8 cellular contexts compared by ENCODE assay signal in genomic region chr14:75831455-75831854, GRCh38.
DNase-seq lines count a peak whose midpoint lies in the region; ATAC-seq and TF ChIP-seq lines count a peak whose summit lies in the region.

No MANE protein-coding gene starts in this region.

- CTCF ChIA-PET in WTC11 (lab: Charles Lee): interaction anchor here (0.9 to 1.3 kb wide), 4 partner anchors 18 to 123 kb away, joined by 3 to 5 read pairs (median 4); no protein-coding TSS in a partner anchor

- H3K36me3 Mint-ChIP-seq in WTC11: no peaks in the 10 kb centered on the region
- H3K36me3 Mint-ChIP-seq in effector memory CD8-positive, alpha-beta T cell (ENCODE audit: insufficient read depth): peaks cover 2% of the 10 kb centered on the region

- DNase-seq in activated gamma-delta T cell treated with Interleukin-2 at 50 U/mL for 16 hours (peak; percentile 48), activated gamma-delta T cell (lab: John Stamatoyannopoulos, UW) (no peak), WTC11 (ENCODE audit: low spot score) (no peak), renal cortical epithelial cell (ENCODE audit: low read depth) (peak; percentile 45), GM20000 (ENCODE audit: low spot score) (no peak), GM10266 (ENCODE audit: extremely low spot score) (no peak)
- peak in 1 of 3 experiments; percentile 3 for DNase-seq in effector memory CD8-positive, alpha-beta T cell

- ATAC-seq in WTC11 (peak; percentile 47; the same call in 1 of the 2 replicates), HG03097 (IDR thresholded peaks at IDR 0.05; ENCODE audit: low FRiP score, unreplicated experiment) (no peak)
- peak; percentile 51 for ATAC-seq in effector memory CD8-positive, alpha-beta T cell (replicated peaks)

- H3K27ac Mint-ChIP-seq in WTC11: no peak overlapping the region
- H3K27ac Mint-ChIP-seq in effector memory CD8-positive, alpha-beta T cell: peak overlapping the region; percentile 52 to 72

- POLR2A ChIA-PET in WTC11 (lab: Charles Lee): interaction anchor here (0.5 to 0.6 kb wide), 2 partner anchors 164 to 1887 kb away, joined by 3 to 4 read pairs; no protein-coding TSS in a partner anchor

- H3K4me1 Mint-ChIP-seq in WTC11: no peaks in the 10 kb centered on the region
- H3K4me1 Mint-ChIP-seq in effector memory CD8-positive, alpha-beta T cell (ENCODE audit: low read depth in 2 of 2): no peaks in the 10 kb centered on the region

- no peaks in the 10 kb centered on the region for H3K27me3 Mint-ChIP-seq in WTC11 (ENCODE audit: low read depth)
- H3K27me3 Mint-ChIP-seq in effector memory CD8-positive, alpha-beta T cell: no peaks in the 10 kb centered on the region

- no peak for TF ChIP-seq CTCF in WTC11 (IDR thresholded peaks at IDR 0.05)
- no peak for TF ChIP-seq CTCF in GM20000 (IDR thresholded peaks at IDR 0.05; ENCODE audit: extremely low read depth, missing control alignments)
- no peak for TF ChIP-seq CTCF in GM10266 (IDR thresholded peaks at IDR 0.05; ENCODE audit: control insufficient read depth, insufficient read depth, low read depth, missing control alignments)

- no peak overlapping the region for H3K4me3 Mint-ChIP-seq in WTC11
- H3K4me3 Mint-ChIP-seq in effector memory CD8-positive, alpha-beta T cell: peak overlapping the region; percentile 9 to 19

- H3K9me3 Mint-ChIP-seq in WTC11: no peaks in the 10 kb centered on the region
- no peaks in the 10 kb centered on the region for H3K9me3 Mint-ChIP-seq in effector memory CD8-positive, alpha-beta T cell

TF ChIP-seq in WTC11, 78 proteins besides CTCF, POLR2A, EP300 and RAD21:
- TF ChIP-seq TEAD4 (CRISPR knock-in tag; IDR thresholded peaks at IDR 0.05) (no peak), GRHL2 (CRISPR knock-in tag; IDR thresholded peaks at IDR 0.05; ENCODE audit: insufficient replicate concordance, severe bottlenecking) (no peak), ZSCAN18 (CRISPR knock-in tag; IDR thresholded peaks at IDR 0.05) (no peak), SOX15 (CRISPR knock-in tag; IDR thresholded peaks at IDR 0.05) (no peak)
- TF ChIP-seq, protein P1, sequence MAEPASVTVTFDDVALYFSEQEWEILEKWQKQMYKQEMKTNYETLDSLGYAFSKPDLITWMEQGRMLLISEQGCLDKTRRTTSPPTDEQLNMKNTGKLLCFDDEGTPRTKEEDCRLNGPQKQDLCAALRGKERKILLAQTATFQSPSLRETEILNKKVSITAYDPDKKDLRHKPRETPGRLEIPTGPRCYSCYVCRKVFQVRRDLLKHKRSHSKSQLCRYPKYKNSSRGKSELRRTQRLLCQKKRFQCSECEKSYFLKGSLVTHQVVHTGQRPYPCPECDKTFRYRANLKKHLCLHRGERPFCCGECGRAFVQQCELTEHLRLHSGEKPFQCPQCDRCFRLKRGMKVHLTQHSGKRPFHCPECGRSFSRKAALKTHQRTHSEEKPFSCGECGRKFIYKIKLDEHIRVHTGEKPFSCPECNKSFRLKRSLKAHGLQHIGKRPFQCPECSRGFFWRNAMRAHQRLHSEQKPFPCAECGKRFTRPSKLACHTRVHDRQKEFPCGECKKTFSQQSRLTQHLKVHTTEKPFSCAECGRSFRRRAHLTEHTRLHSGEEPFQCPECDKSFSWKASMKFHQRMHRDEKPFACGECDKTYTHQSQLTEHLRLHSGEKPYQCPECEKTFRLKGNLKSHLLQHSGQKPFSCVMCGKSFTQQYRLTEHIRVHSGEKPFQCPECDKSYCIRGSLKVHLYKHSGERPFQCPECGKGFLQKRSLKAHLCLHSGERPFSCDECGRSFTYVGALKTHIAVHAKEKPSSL (CRISPR knock-in tag; conservative IDR thresholded peaks at IDR 0.05): no peak
- TF ChIP-seq, protein P2, sequence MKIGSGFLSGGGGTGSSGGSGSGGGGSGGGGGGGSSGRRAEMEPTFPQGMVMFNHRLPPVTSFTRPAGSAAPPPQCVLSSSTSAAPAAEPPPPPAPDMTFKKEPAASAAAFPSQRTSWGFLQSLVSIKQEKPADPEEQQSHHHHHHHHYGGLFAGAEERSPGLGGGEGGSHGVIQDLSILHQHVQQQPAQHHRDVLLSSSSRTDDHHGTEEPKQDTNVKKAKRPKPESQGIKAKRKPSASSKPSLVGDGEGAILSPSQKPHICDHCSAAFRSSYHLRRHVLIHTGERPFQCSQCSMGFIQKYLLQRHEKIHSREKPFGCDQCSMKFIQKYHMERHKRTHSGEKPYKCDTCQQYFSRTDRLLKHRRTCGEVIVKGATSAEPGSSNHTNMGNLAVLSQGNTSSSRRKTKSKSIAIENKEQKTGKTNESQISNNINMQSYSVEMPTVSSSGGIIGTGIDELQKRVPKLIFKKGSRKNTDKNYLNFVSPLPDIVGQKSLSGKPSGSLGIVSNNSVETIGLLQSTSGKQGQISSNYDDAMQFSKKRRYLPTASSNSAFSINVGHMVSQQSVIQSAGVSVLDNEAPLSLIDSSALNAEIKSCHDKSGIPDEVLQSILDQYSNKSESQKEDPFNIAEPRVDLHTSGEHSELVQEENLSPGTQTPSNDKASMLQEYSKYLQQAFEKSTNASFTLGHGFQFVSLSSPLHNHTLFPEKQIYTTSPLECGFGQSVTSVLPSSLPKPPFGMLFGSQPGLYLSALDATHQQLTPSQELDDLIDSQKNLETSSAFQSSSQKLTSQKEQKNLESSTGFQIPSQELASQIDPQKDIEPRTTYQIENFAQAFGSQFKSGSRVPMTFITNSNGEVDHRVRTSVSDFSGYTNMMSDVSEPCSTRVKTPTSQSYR (CRISPR knock-in tag; IDR thresholded peaks at IDR 0.05): no peak

Comparison
In these comparisons a context has a peak if more than half of its experiments do, and no peak if none do; other contexts are left out.
1. DNase-seq: peak in activated gamma-delta T cell treated with Interleukin-2 at 50 U/mL for 16 hours (single experiment) and renal cortical epithelial cell (single experiment); none in activated gamma-delta T cell (single experiment), WTC11 (single experiment), GM20000 (single experiment) and GM10266 (single experiment).